In the genomic region with DNA sequence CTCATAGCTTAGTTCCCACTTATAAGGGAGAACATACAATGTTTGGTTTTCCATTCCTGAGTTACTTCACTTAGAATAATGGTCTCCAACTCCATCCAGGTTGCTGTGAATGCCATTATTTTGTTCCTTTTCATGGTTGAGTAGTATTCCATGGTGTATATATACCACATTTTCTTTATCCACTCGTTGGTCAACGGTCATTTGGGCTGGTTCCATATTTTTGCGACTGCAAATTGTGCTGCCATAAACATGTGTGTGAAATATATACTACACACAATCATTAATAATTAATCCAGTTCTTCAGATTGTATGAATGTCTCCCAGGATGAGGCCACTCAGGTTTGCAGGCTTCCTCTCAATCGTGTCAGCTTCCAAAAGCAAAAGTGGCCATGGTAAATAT, we compare ENCODE assay signal across 7 cellular contexts. TPM values are rescaled to one million over a fixed set of nuclear protein-coding genes. Genes with fewer than 3 reads are reported as not detected.
"Had no signal": no experiment of that assay in that cellular context is flagged by ENCODE, and none has a peak within 500 bp of the region (broad histone marks: within the 10 kb centered on the region; RNA-seq: fewer than 3 reads in every experiment).

No MANE protein-coding gene starts in this region.

RNA-seq across cellular contexts. Expression of gene ROS1, which starts 42.8 kb away (rescaled TPM):
- total RNA-seq: left cardiac atrium, liver, lung microvascular endothelial cell, mesenteric fat pad, mesothelial cell of epicardium, mononuclear cell had no signal
- polyA plus RNA-seq: immature natural killer cell had no signal
